Comparison of ENCODE assay signal across 8 cellular contexts in the genomic region with DNA sequence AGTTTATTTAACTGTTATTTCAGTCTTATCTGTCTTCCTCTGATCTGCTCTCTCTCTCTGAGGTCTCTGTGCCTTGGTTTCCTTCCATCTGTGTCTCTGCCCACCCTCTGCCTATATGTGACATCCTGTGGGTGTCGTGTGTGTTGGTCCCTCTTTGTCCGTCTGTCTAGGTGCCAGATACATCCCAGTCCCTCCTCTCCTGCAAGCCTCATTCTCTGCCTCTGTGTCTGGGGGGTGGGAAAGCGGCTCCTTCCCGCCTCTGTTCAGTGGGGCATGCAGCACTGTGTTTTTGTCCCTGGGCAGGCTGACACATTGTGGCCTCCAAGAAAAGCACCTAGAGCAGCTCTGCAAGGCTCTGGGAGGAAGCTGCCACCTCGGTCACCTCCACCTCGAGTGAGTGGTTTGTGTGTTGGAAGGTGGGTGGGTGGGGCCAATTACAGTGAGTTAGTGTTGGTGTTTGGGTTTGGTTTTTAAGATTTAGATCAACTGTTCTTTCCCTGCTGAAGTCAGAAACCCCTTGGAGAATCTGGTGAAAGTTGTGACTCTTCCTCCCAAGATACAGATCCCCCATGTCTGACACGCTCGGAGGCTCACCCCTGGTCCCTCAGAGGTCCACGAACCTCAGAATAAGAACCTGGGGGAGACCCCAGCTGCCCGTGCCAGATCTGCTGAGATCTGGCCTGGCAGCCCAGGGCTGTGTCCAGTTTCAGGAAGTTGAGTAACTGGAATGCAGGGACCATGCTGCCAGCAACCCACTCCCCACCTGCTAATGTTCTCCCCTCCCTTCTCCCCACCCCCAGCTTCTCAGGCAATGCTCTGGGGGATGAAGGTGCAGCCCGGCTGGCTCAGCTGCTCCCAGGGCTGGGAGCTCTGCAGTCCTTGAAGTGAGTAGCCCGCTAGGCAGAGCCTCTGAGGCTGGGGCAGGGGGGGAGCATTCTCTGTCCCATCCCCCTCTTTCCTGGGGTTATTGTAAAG. TPM values are rescaled to one million over a fixed set of nuclear protein-coding genes. Genes with fewer than 3 reads are reported as not detected.
A peak's percentile ranks its signal among the peaks of the same experiment; 100 is the strongest.
DNase-seq lines count a peak whose midpoint lies in the region; ATAC-seq and TF ChIP-seq lines count a peak whose summit lies in the region.

No MANE protein-coding gene starts in this region.

- DNase-seq in activated CD4-positive, alpha-beta T cell treated with anti-CD3 and anti-CD28 coated beads, Interleukin-2, amount 50 U/mL, for 4 hours, result peak; percentile 80 to 85
- no peak for DNase-seq in left lung
- no peak for DNase-seq in upper lobe of right lung
- no peak for DNase-seq in NCI-H2227 (lab: John Stamatoyannopoulos, UW; ENCODE audit: unreplicated experiment)
- DNase-seq in aorta, result no peak
- DNase-seq in MCF 10A (ENCODE audit: unreplicated experiment), result no peak

- no peaks in the 10 kb centered on the region for H3K27me3 ChIP-seq in left lung
- H3K27me3 ChIP-seq in upper lobe of right lung, result no peaks in the 10 kb centered on the region
- no peaks in the 10 kb centered on the region for H3K27me3 ChIP-seq in aorta (ENCODE audit: control insufficient read depth in 1 of 2, insufficient read depth in 2 of 2, low read length in 1 of 2)

- H3K36me3 Mint-ChIP-seq in MCF 10A (ENCODE audit: insufficient read depth, unreplicated experiment), result no peaks in the 10 kb centered on the region

- H3K4me1 Mint-ChIP-seq in MCF 10A (ENCODE audit: insufficient read depth, unreplicated experiment), result no peaks in the 10 kb centered on the region

- H3K9me3 ChIP-seq in left lung (no peaks in the 10 kb centered on the region), upper lobe of right lung (no peaks in the 10 kb centered on the region), aorta (ENCODE audit: control insufficient read depth, low read length) (no peaks in the 10 kb centered on the region)

- WGBS in aorta, 2 donors, result 82 to 89% methylated on average over 12 of the region's 12 CpGs

- H3K4me3 ChIP-seq in left lung (peak overlapping the region in 1 of 2 donors; percentile 9), upper lobe of right lung (no peak overlapping the region), aorta (ENCODE audit: low read length in 2 of 2) (no peak overlapping the region)

- peaks cover 11 to 90% of the 10 kb centered on the region in 2 donors for H3K4me1 ChIP-seq in left lung
- H3K4me1 ChIP-seq in upper lobe of right lung, result peaks cover 24% of the 10 kb centered on the region
- no peaks in the 10 kb centered on the region for H3K4me1 ChIP-seq in aorta (ENCODE audit: control insufficient read depth in 1 of 2, insufficient read depth in 2 of 2, low read length in 2 of 2)

- ATAC-seq in GM18870 (IDR thresholded peaks at IDR 0.05; ENCODE audit: unreplicated experiment), result peak; percentile 24
- ATAC-seq in HG03039 (IDR thresholded peaks at IDR 0.05; ENCODE audit: unreplicated experiment), result peak; percentile 25
- no peak for ATAC-seq in left lung
- no peak for ATAC-seq in upper lobe of right lung
- ATAC-seq in aorta (ENCODE audit: low FRiP score), result no peak

- TF ChIP-seq CTCF in left lung (IDR thresholded peaks at IDR 0.05) (no peak), upper lobe of right lung (IDR thresholded peaks at IDR 0.05) (no peak), MCF 10A (IDR thresholded peaks at IDR 0.05; ENCODE audit: unreplicated experiment) (no peak)

- CTCF ChIA-PET in MCF 10A (lab: Yijun Ruan, JAX), result interaction anchor here (0.5 to 0.8 kb wide), 4 partner anchors 56 to 375 kb away, joined by 3 read pairs; no protein-coding TSS in a partner anchor

- POLR2A ChIA-PET in MCF 10A (lab: Yijun Ruan, JAX), result interaction anchor here (0.7 kb wide), 1 partner anchor 140 kb away, joined by 3 read pairs; no protein-coding TSS in a partner anchor

- no peak overlapping the region for H3K4me3 Mint-ChIP-seq in MCF 10A (ENCODE audit: unreplicated experiment)

- H3K27ac Mint-ChIP-seq in MCF 10A (ENCODE audit: low read depth, unreplicated experiment), result no peak overlapping the region

- H3K27me3 Mint-ChIP-seq in MCF 10A (ENCODE audit: insufficient read depth, unreplicated experiment), result no peaks in the 10 kb centered on the region

- no TSS peak for BruUV-seq in MCF 10A (replicated peaks; lab: Mats Ljungman, UMichigan)

- intact Hi-C loops in left lung (cut with DNase I), result no loop called here
- intact Hi-C loops in upper lobe of right lung (cut with DNase I), result no loop called here
- intact Hi-C loops in aorta (cut with DNase I), result loop anchor here (10.0 kb wide), 1 partner anchor 77 kb away; a partner anchor contains a TSS
- intact Hi-C loops in MCF 10A (cut with micrococcal nuclease), result no loop called here

- H3K27ac ChIP-seq in left lung, result peak overlapping the region; percentile 13 to 95
- peak overlapping the region; percentile 42 for H3K27ac ChIP-seq in upper lobe of right lung
- H3K27ac ChIP-seq in aorta (ENCODE audit: low read depth in 1 of 2, low read length in 2 of 2), result no peak overlapping the region

- peaks cover 0 to 82% of the 10 kb centered on the region in 2 donors for H3K36me3 ChIP-seq in left lung
- H3K36me3 ChIP-seq in upper lobe of right lung, result no peaks in the 10 kb centered on the region
- H3K36me3 ChIP-seq in aorta (ENCODE audit: control insufficient read depth in 1 of 2, insufficient read depth in 2 of 2, low read length in 1 of 2), result no peaks in the 10 kb centered on the region

- peaks cover 8% of the 10 kb centered on the region for H3K9me3 Mint-ChIP-seq in MCF 10A (ENCODE audit: unreplicated experiment)

RNA-seq across cellular contexts. Expression of a gene that starts 50.9 kb away (rescaled TPM):
- 10 to 100 TPM; 49.4 to 49.9 TPM for total RNA-seq in left lung
- total RNA-seq in upper lobe of right lung, result 64.5 TPM
- 10 to 100 TPM; 29.4 to 37.1 TPM for total RNA-seq in aorta
- polyA plus RNA-seq in aorta, result 10 to 100 TPM; 19.0 to 21.4 TPM
- total RNA-seq in MCF 10A (2022), result 6.7 and 9.6 TPM in 2 replicates

RNA-seq across cellular contexts. Expression of a gene that starts 52.1 kb away (rescaled TPM):
- total RNA-seq in left lung (10 to 100 TPM; 26.8 to 93.3 TPM), upper lobe of right lung (44.9 TPM), aorta (10 to 100 TPM; 49.3 to 82.9 TPM), MCF 10A (2022) (8.0 and 14.5 TPM in 2 replicates)
- polyA plus RNA-seq in aorta, result 10 to 100 TPM in 1 of 2 donors, 1 to 10 TPM in 1; 4.9 to 22.6 TPM

Comparison
In these comparisons a context has a peak if more than half of its experiments do, and no peak if none do; other contexts are left out.
1. ATAC-seq: peak in GM18870 (single experiment) and HG03039 (single experiment); none in left lung (single experiment), upper lobe of right lung (single experiment) and aorta (single experiment).
2. DNase-seq: peak in activated CD4-positive, alpha-beta T cell treated with anti-CD3 and anti-CD28 coated beads, Interleukin-2, amount 50 U/mL, for 4 hours (2 of 2); none in left lung (0 of 2), upper lobe of right lung (single experiment), NCI-H2227 (single experiment), aorta (0 of 2) and MCF 10A (single experiment).
3. H3K27ac ChIP-seq: peak in left lung (2 of 2) and upper lobe of right lung (single experiment); none in aorta (0 of 2).
4. intact Hi-C loops: an anchor here in aorta (10.0 kb wide); none called in left lung, upper lobe of right lung and MCF 10A.